ENCODE assay signal across 10 cellular contexts in genomic region chr6:139249387-139249786, GRCh38. TPM values are rescaled to one million over a fixed set of nuclear protein-coding genes. Genes with fewer than 3 reads are reported as not detected.
DNase-seq lines count a peak whose midpoint lies in the region; ATAC-seq lines count a peak whose summit lies in the region.
"Had no signal": no experiment of that assay in that cellular context is flagged by ENCODE, and none has a peak within 500 bp of the region (broad histone marks: within the 10 kb centered on the region; RNA-seq: fewer than 3 reads in every experiment).

No MANE protein-coding gene starts in this region.

- CTCF ChIA-PET in T-cell (lab: Charles Lee) = interaction anchor here (0.6 to 1.6 kb wide), 3 partner anchors 13 to 77 kb away, joined by 3 to 8 read pairs (median 4); no protein-coding TSS in a partner anchor

- H3K36me3 Mint-ChIP-seq in T-cell = peaks cover 4% of the 10 kb centered on the region

- H3K27ac Mint-ChIP-seq in T-cell = peak overlapping the region; percentile 84 to 95

- H3K9me3 Mint-ChIP-seq in T-cell = no peaks in the 10 kb centered on the region

- peak overlapping the region in 1 of 3 donors; percentile 46 for H3K4me3 Mint-ChIP-seq in T-cell

- peaks cover 42 to 58% (median 56%) of the 10 kb centered on the region in 3 donors for H3K4me1 Mint-ChIP-seq in T-cell

- no peaks in the 10 kb centered on the region for H3K27me3 Mint-ChIP-seq in T-cell

- POLR2A ChIA-PET in T-cell (lab: Charles Lee) = interaction anchor here (0.5 to 0.7 kb wide), 2 partner anchors 14 to 215 kb away, joined by 3 to 5 read pairs; no protein-coding TSS in a partner anchor

- ATAC-seq in GM18511 (IDR thresholded peaks at IDR 0.05; ENCODE audit: unreplicated experiment) = peak; percentile 39
- no peak for ATAC-seq in T-cell (replicated peaks in 1 of 4)

- DNase-seq in T-cell = no peak
- peak; percentile 42 for DNase-seq in activated naive CD4-positive, alpha-beta T cell treated with anti-CD3 and anti-CD28 coated beads, Interleukin-2, amount 50 U/mL, for 16 hours
- DNase-seq in stimulated activated CD4-positive, alpha-beta T cell treated with anti-CD3 and anti-CD28 coated beads, Interleukin-1b, Interleukin-23, amount 100 ng/mL, for 48 hours = peak; percentile 21
- no peak for DNase-seq in NCI-H510A treated with DMSO at 0.1 percent for 48 hours (lab: John Stamatoyannopoulos, UW)
- no peak for DNase-seq in AG08396 (ENCODE audit: low spot score)
- DNase-seq in NCI-H345 treated with DMSO at 0.1 percent for 48 hours (lab: John Stamatoyannopoulos, UW; ENCODE audit: unreplicated experiment) = no peak
- DNase-seq: DMS 273 treated with DMSO at 0.1 percent for 48 hours, NCI-H1417 treated with DMSO at 0.1 percent for 48 hours, uterus had no signal

RNA-seq across cellular contexts. Expression of gene TXLNB, which starts 42.4 kb away (rescaled TPM):
- under 1 TPM; 0.41 to 0.92 (median 0.72) TPM for total RNA-seq in T-cell

Comparison
In these comparisons a context has a peak if more than half of its experiments do, and no peak if none do; other contexts are left out.
1. DNase-seq: peak in activated naive CD4-positive, alpha-beta T cell treated with anti-CD3 and anti-CD28 coated beads, Interleukin-2, amount 50 U/mL, for 16 hours (single experiment) and stimulated activated CD4-positive, alpha-beta T cell treated with anti-CD3 and anti-CD28 coated beads, Interleukin-1b, Interleukin-23, amount 100 ng/mL, for 48 hours (single experiment); none in T-cell (0 of 34), NCI-H510A treated with DMSO at 0.1 percent for 48 hours (single experiment), AG08396 (single experiment) and NCI-H345 treated with DMSO at 0.1 percent for 48 hours (single experiment).